ENCODE assay signal across 38 cellular contexts in the genomic region with DNA sequence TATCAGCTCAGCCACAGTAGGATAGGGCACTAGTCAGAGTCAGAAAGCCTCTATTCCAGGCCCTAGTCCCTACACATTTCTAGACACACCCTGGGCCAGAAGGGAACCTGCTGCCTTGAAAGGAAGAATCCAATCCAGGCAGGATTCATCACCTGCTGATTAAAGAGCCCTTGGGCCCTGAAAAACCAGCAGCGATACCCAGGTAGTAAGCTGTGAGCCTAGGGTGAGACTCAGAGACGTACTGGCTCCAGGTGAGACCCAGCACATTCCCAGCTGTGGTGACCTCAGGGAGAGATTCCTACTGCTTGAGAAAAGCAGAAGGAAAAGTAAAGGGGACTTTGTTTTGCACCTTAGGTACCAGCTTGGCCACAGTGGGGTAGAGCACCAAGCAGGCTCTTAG. TPM values are rescaled to one million over a fixed set of nuclear protein-coding genes. Genes with fewer than 3 reads are reported as not detected.
"Had no signal": no experiment of that assay in that cellular context is flagged by ENCODE, and none has a peak within 500 bp of the region (broad histone marks: within the 10 kb centered on the region; RNA-seq: fewer than 3 reads in every experiment).

No MANE protein-coding gene starts in this region.

- H3K4me3 ChIP-seq: adrenal gland, body of pancreas, breast epithelium, cardiac muscle cell had no signal

- H3K9me3 ChIP-seq: adrenal gland, body of pancreas, breast epithelium had no signal

- ATAC-seq: activated CD8-positive, alpha-beta T cell treated with anti-CD3 and anti-CD28 coated beads for 36 hours; activated naive CD4-positive, alpha-beta T cell treated with anti-CD3 and anti-CD28 coated beads, Interleukin-2, amount 50 U/mL, for 72 hours; activated T-cell treated with anti-CD3 and anti-CD28 coated beads, Interleukin-2, amount 50 U/mL, for 4 hours; activated T-cell treated with anti-CD3 and anti-CD28 coated beads, Interleukin-2, amount 50 U/mL, for 72 hours; activated T-helper 17 cell treated with anti-CD3 and anti-CD28 coated beads, Interleukin-2, amount 50 U/mL, for 72 hours; body of pancreas had no signal

- DNase-seq: activated B cell treated with CpG ODN at 0.5 μM for 24 hours; activated CD4-positive, alpha-beta memory T cell treated with anti-CD3 and anti-CD28 coated beads for 36 hours; activated CD4-positive, alpha-beta T cell treated with anti-CD3 and anti-CD28 coated beads for 4 hours; activated CD4-positive, alpha-beta T cell treated with anti-CD3 and anti-CD28 coated beads, Interleukin-2, amount 10 ng/mL, durations not matched to agents 24 days and 14 days; activated CD4-positive, alpha-beta T cell treated with anti-CD3 and anti-CD28 coated beads, Interleukin-2, amount 50 U/mL, for 1 hour; activated CD4-positive, alpha-beta T cell treated with anti-CD3 and anti-CD28 coated beads, Interleukin-2, amount 50 U/mL, for 4 hours; activated CD4-positive, CD25-positive, alpha-beta regulatory T cell treated with anti-CD3 and anti-CD28 coated beads, Interleukin-2, amount 50 U/mL, for 72 hours; activated CD8-positive, alpha-beta memory T cell treated with anti-CD3 and anti-CD28 coated beads, Interleukin-2, amount 50 U/mL, for 4 hours; activated CD8-positive, alpha-beta T cell treated with anti-CD3 and anti-CD28 coated beads for 36 hours; activated effector memory CD4-positive, alpha-beta T cell treated with anti-CD3 and anti-CD28 coated beads, Interleukin-2, amount 50 U/mL, for 16 hours; activated gamma-delta T cell treated with Interleukin-2 at 50 U/mL for 16 hours; activated naive CD4-positive, alpha-beta T cell; activated naive CD4-positive, alpha-beta T cell treated with anti-CD3 and anti-CD28 coated beads for 36 hours; activated naive CD4-positive, alpha-beta T cell treated with anti-CD3 and anti-CD28 coated beads, Interleukin-2, amount 50 U/mL, for 16 hours; activated naive CD8-positive, alpha-beta T cell treated with anti-CD3 and anti-CD28 coated beads for 36 hours; activated T-cell treated with anti-CD3 and anti-CD28 coated beads for 4 hours; activated T-cell treated with anti-CD3 and anti-CD28 coated beads, Interleukin-2, amount 50 U/mL, for 1 hour; activated T-cell treated with anti-CD3 and anti-CD28 coated beads, Interleukin-2, amount 50 U/mL, for 4 hours; activated T-cell treated with anti-CD3 and anti-CD28 coated beads, Interleukin-2, amount 50 U/mL, for 72 hours; adrenal gland; amniotic stem cell; aorta; body of pancreas; brain microvascular endothelial cell; caudate nucleus; cerebellar nuclear complex; T-helper 1 cell; T-helper 2 cell; T-helper 9 cell had no signal

- H3K4me1 ChIP-seq: adrenal gland, body of pancreas, breast epithelium had no signal

- H3K27me3 ChIP-seq: adrenal gland, body of pancreas, brain microvascular endothelial cell, breast epithelium, cardiac muscle cell had no signal

- H3K27ac ChIP-seq: adrenal gland, body of pancreas, brain microvascular endothelial cell, breast epithelium, cardiac muscle cell, VCaP had no signal

- FAIRE-seq: astrocyte, TTC549 had no signal

- H3K36me3 ChIP-seq: adrenal gland, brain microvascular endothelial cell, breast epithelium, cardiac muscle cell had no signal

RNA-seq across cellular contexts. Expression of a gene that starts 4.7 kb away (rescaled TPM):
- total RNA-seq: activated B cell treated with CpG ODN at 0.5 μM for 24 hours; activated CD4-positive, alpha-beta memory T cell treated with anti-CD3 and anti-CD28 coated beads for 36 hours; activated CD4-positive, alpha-beta T cell treated with anti-CD3 and anti-CD28 coated beads, Interleukin-2, amount 10 ng/mL, durations not matched to agents 24 days and 14 days; activated CD8-positive, alpha-beta memory T cell treated with anti-CD3 and anti-CD28 coated beads for 36 hours; activated CD8-positive, alpha-beta T cell treated with anti-CD3 and anti-CD28 coated beads for 36 hours; activated naive CD4-positive, alpha-beta T cell treated with anti-CD3 and anti-CD28 coated beads for 36 hours; activated naive CD4-positive, alpha-beta T cell treated with anti-CD3 and anti-CD28 coated beads, Interleukin-2, amount 50 U/mL, for 72 hours; activated naive CD8-positive, alpha-beta T cell treated with anti-CD3 and anti-CD28 coated beads for 36 hours; activated T-cell treated with anti-CD3 and anti-CD28 coated beads, Interleukin-2, amount 50 U/mL, for 4 hours; activated T-helper 1 cell treated with anti-CD3 and anti-CD28 coated beads, Interleukin-12 subunit alpha, Interleukin-12 subunit beta, Interleukin-2, Interleukin-4 antibody, amounts not matched to agents 30 ng/mL and 10 ng/mL and 1 ng/mL, durations not matched to agents 14 hours and 24 hours and 36 hours; activated T-helper 17 cell treated with anti-CD3 and anti-CD28 coated beads, Interleukin-2, amount 50 U/mL, for 72 hours; body of pancreas had no signal
- polyA plus RNA-seq: cardiac muscle cell had no signal
